19 cellular contexts compared by ENCODE assay signal in genomic region chr14:68902357-68902756, GRCh38.
A peak's percentile ranks its signal among the peaks of the same experiment; 100 is the strongest.
DNase-seq lines count a peak whose midpoint lies in the region; ATAC-seq, FAIRE-seq and TF ChIP-seq lines count a peak whose summit lies in the region.
"Had no signal": no experiment of that assay in that cellular context is flagged by ENCODE, and none has a peak within 500 bp of the region (broad histone marks: within the 10 kb centered on the region; RNA-seq: fewer than 3 reads in every experiment).

No MANE protein-coding gene starts in this region.

- H3K4me3 Mint-ChIP-seq in activated naive CD4-positive, alpha-beta T cell treated with anti-CD3 and anti-CD28 coated beads, Interleukin-2, amount 10 ng/mL, durations not matched to agents 7 days and 5 days = no peak overlapping the region
- no peak overlapping the region for H3K4me3 Mint-ChIP-seq in osteocyte (ENCODE audit: unreplicated experiment)
- H3K4me3 Mint-ChIP-seq: CD8-positive, alpha-beta memory T cell had no signal

- TF ChIP-seq EP300 in gastroesophageal sphincter (IDR thresholded peaks at IDR 0.05) = no peak

- H3K4me1 Mint-ChIP-seq in activated naive CD4-positive, alpha-beta T cell treated with anti-CD3 and anti-CD28 coated beads, Interleukin-2, amount 10 ng/mL, durations not matched to agents 7 days and 5 days = peaks cover 23% of the 10 kb centered on the region
- H3K4me1 Mint-ChIP-seq in osteocyte (ENCODE audit: unreplicated experiment) = peaks cover 6% of the 10 kb centered on the region

- peaks cover 23% of the 10 kb centered on the region for H3K36me3 Mint-ChIP-seq in activated naive CD4-positive, alpha-beta T cell treated with anti-CD3 and anti-CD28 coated beads, Interleukin-2, amount 10 ng/mL, durations not matched to agents 7 days and 5 days
- peaks cover 0 to 14% of the 10 kb centered on the region in 2 donors for H3K36me3 Mint-ChIP-seq in activated naive CD4-positive, alpha-beta T cell treated with anti-CD3 and anti-CD28 coated beads, Interleukin-2, amount 50 U/mL, for 72 hours
- peaks cover 44% of the 10 kb centered on the region for H3K36me3 Mint-ChIP-seq in osteocyte (ENCODE audit: unreplicated experiment)

- no peak for TF ChIP-seq CTCF in gastroesophageal sphincter (IDR thresholded peaks at IDR 0.05)
- TF ChIP-seq CTCF in osteocyte (IDR thresholded peaks at IDR 0.05) = no peak

- H3K9me3 ChIP-seq in gastroesophageal sphincter = no peaks in the 10 kb centered on the region
- H3K9me3 ChIP-seq: BLaER1, HAP-1 had no signal

- no peak for TF ChIP-seq POLR2A in gastroesophageal sphincter (IDR thresholded peaks at IDR 0.05)

- CTCF ChIA-PET in activated naive CD4-positive, alpha-beta T cell treated with anti-CD3 and anti-CD28 coated beads, Interleukin-2, amount 10 ng/mL, durations not matched to agents 7 days and 5 days (lab: Charles Lee) = interaction anchor here (1.0 kb wide), 1 partner anchor 9 kb away, joined by 3 read pairs; no protein-coding TSS in a partner anchor

- no peak for DNase-seq in activated naive CD4-positive, alpha-beta T cell treated with anti-CD3 and anti-CD28 coated beads, Interleukin-2, amount 10 ng/mL, durations not matched to agents 7 days and 5 days
- no peak for DNase-seq in activated naive CD4-positive, alpha-beta T cell treated with anti-CD3 and anti-CD28 coated beads, Interleukin-2, amount 50 U/mL, for 72 hours (ENCODE audit: low spot score in 2 of 2)
- DNase-seq in osteocyte (ENCODE audit: extremely low spot score, unreplicated experiment) (no peak), urothelium cell line (ENCODE audit: low spot score) (no peak), hippocampal formation (lab: John Stamatoyannopoulos, UW) (no peak), retina (no peak)
- DNase-seq: CD8-positive, alpha-beta memory T cell; DMS79; NCI-H1417 treated with DMSO at 0.1 percent for 48 hours; NCI-H2029; NCI-H2171; NCI-H748 treated with DMSO at 0.1 percent for 48 hours; OCI-M1 had no signal

- no peak overlapping the region for H3K4me3 ChIP-seq in gastroesophageal sphincter
- H3K4me3 ChIP-seq: BLaER1, HAP-1, K562 had no signal

- 54% methylated on average over 13 of the region's 14 CpGs; no CpG with 5 or more reads in 1 of the 2 donors for WGBS in gastroesophageal sphincter (ENCODE audit: low coverage in 1 of 2), 2 donors

- no peaks in the 10 kb centered on the region for H3K27me3 Mint-ChIP-seq in activated naive CD4-positive, alpha-beta T cell treated with anti-CD3 and anti-CD28 coated beads, Interleukin-2, amount 10 ng/mL, durations not matched to agents 7 days and 5 days
- H3K27me3 Mint-ChIP-seq in osteocyte (ENCODE audit: unreplicated experiment) = no peaks in the 10 kb centered on the region

- peak; percentile 32 for FAIRE-seq in urothelium cell line (lab: Jason Lieb, UNC)
- FAIRE-seq: D721Med, K562 had no signal

- peaks cover 0 to 96% (median 3%) of the 10 kb centered on the region in 3 donors for H3K4me1 ChIP-seq in gastroesophageal sphincter
- H3K4me1 ChIP-seq: HAP-1 had no signal

- ATAC-seq in activated naive CD4-positive, alpha-beta T cell treated with anti-CD3 and anti-CD28 coated beads, Interleukin-2, amount 50 U/mL, for 72 hours = no peak
- ATAC-seq in gastroesophageal sphincter (no peak), HG02610 (IDR thresholded peaks at IDR 0.05; ENCODE audit: unreplicated experiment) (no peak)
- ATAC-seq: K562 had no signal

- H3K27me3 ChIP-seq in gastroesophageal sphincter = no peaks in the 10 kb centered on the region
- H3K27me3 ChIP-seq: BLaER1 had no signal

- H3K27ac ChIP-seq in gastroesophageal sphincter = peak overlapping the region; percentile 14 to 99 (median 90)
- H3K27ac ChIP-seq: BLaER1 had no signal

- H3K27ac Mint-ChIP-seq in activated naive CD4-positive, alpha-beta T cell treated with anti-CD3 and anti-CD28 coated beads, Interleukin-2, amount 10 ng/mL, durations not matched to agents 7 days and 5 days = peak overlapping the region; percentile 37
- H3K27ac Mint-ChIP-seq in activated naive CD4-positive, alpha-beta T cell treated with anti-CD3 and anti-CD28 coated beads, Interleukin-2, amount 50 U/mL, for 72 hours = peak overlapping the region in 1 of 2 donors; percentile 87
- peak overlapping the region; percentile 27 for H3K27ac Mint-ChIP-seq in osteocyte (ENCODE audit: unreplicated experiment)
- H3K27ac Mint-ChIP-seq: CD8-positive, alpha-beta memory T cell had no signal

- H3K36me3 ChIP-seq in gastroesophageal sphincter = peaks cover 0 to 95% of the 10 kb centered on the region in 2 donors

- no peaks in the 10 kb centered on the region for H3K9me3 Mint-ChIP-seq in activated naive CD4-positive, alpha-beta T cell treated with anti-CD3 and anti-CD28 coated beads, Interleukin-2, amount 10 ng/mL, durations not matched to agents 7 days and 5 days
- no peaks in the 10 kb centered on the region for H3K9me3 Mint-ChIP-seq in activated naive CD4-positive, alpha-beta T cell treated with anti-CD3 and anti-CD28 coated beads, Interleukin-2, amount 50 U/mL, for 72 hours
- no peaks in the 10 kb centered on the region for H3K9me3 Mint-ChIP-seq in osteocyte (ENCODE audit: unreplicated experiment)
